Comparison of ENCODE assay signal across 8 cellular contexts in the genomic region with DNA sequence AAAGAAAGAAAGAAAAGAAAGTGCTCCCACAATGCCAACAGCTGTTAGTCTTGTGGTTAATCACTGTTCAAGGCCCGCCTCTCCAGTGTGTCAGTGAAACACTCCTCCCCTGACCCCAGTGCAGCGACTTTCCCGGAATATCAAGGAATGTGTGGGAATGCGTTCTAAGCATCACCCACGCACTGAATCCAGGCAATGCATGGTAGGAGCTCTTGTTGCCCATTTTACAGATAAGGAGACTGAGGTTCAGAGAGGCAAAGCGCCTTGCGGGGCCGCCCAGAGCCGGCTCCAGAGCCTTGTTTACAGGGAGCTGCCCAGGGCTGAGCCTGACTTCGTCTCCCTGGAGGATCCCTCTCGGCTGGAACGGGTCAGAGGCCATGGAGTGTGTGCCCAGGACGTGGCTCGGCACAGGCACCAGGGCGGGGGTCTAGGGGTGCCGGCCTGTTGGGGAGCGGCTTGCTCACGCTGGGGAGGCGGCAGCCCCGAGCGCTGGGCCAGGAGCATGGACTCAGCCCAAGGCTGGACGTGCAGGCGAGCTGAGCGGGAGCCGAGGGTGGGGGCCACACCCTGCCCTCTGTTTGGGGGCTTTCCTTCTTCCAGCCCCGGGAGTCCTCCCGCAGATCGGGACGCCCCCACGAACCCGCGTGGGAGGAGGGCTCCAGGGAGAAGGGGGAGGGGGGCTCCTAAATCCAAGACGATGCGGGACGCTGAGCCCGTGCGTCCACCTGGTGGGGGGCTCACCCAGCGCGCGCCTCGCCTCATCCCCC. TPM values are rescaled to one million over a fixed set of nuclear protein-coding genes. Genes with fewer than 3 reads are reported as not detected.
A peak's percentile ranks its signal among the peaks of the same experiment; 100 is the strongest.
DNase-seq lines count a peak whose midpoint lies in the region; ATAC-seq and TF ChIP-seq lines count a peak whose summit lies in the region.

No MANE protein-coding gene starts in this region.

- ATAC-seq in GM19452 (IDR thresholded peaks at IDR 0.05; ENCODE audit: unreplicated experiment): no peak

- H3K4me3 ChIP-seq in NB4 (ENCODE audit: low read depth, low read length): peak overlapping the region; percentile 55

- peaks cover 20% of the 10 kb centered on the region for H3K4me1 Mint-ChIP-seq in T-helper 2 cell treated with Interferon-gamma antibody and Interleukin-4, amounts not matched to agents 5 μg/mL and 100 μg/mL, for 36 hours (ENCODE audit: low read depth)
- H3K4me1 Mint-ChIP-seq in brain: peaks cover 29% of the 10 kb centered on the region
- peaks cover 59 to 66% of the 10 kb centered on the region in 2 donors for H3K4me1 Mint-ChIP-seq in immature natural killer cell

- peak; percentile 17 for DNase-seq in T-helper 2 cell treated with Interferon-gamma antibody and Interleukin-4, amounts not matched to agents 5 μg/mL and 100 μg/mL, for 36 hours (ENCODE audit: low spot score)
- no peak for DNase-seq in T-helper 2 cell
- DNase-seq in NB4 (ENCODE audit: low read depth): no peak
- no peak for DNase-seq in immature natural killer cell
- peak; percentile 46 for DNase-seq in stimulated activated CD8-positive, alpha-beta memory T cell treated with anti-CD3 and anti-CD28 coated beads, Interleukin-4, amount 100 ng/mL, for 48 hours
- DNase-seq in NOMO-1 treated with DMSO at 0.1 percent for 48 hours (lab: John Stamatoyannopoulos, UW; ENCODE audit: unreplicated experiment): no peak

- no peaks in the 10 kb centered on the region for H3K27me3 Mint-ChIP-seq in T-helper 2 cell treated with Interferon-gamma antibody and Interleukin-4, amounts not matched to agents 5 μg/mL and 100 μg/mL, for 36 hours (ENCODE audit: low read depth)
- H3K27me3 Mint-ChIP-seq in brain (peaks cover 2% of the 10 kb centered on the region), immature natural killer cell (ENCODE audit: low read depth in 3 of 3) (peaks cover 3 to 8% (median 4%) of the 10 kb centered on the region in 3 donors)

- peaks cover 53% of the 10 kb centered on the region for H3K36me3 Mint-ChIP-seq in T-helper 2 cell treated with Interferon-gamma antibody and Interleukin-4, amounts not matched to agents 5 μg/mL and 100 μg/mL, for 36 hours (ENCODE audit: low read depth)
- peaks cover 35% of the 10 kb centered on the region for H3K36me3 Mint-ChIP-seq in brain
- peaks cover 21 to 29% (median 24%) of the 10 kb centered on the region in 3 donors for H3K36me3 Mint-ChIP-seq in immature natural killer cell

- peaks cover 19% of the 10 kb centered on the region for H3K9me3 Mint-ChIP-seq in T-helper 2 cell treated with Interferon-gamma antibody and Interleukin-4, amounts not matched to agents 5 μg/mL and 100 μg/mL, for 36 hours
- peaks cover 0 to 21% (median 4%) of the 10 kb centered on the region in 5 experiments for H3K9me3 Mint-ChIP-seq in brain
- no peaks in the 10 kb centered on the region for H3K9me3 Mint-ChIP-seq in immature natural killer cell

- peak overlapping the region; percentile 90 for H3K4me3 Mint-ChIP-seq in T-helper 2 cell treated with Interferon-gamma antibody and Interleukin-4, amounts not matched to agents 5 μg/mL and 100 μg/mL, for 36 hours
- H3K4me3 Mint-ChIP-seq in brain (peak overlapping the region; percentile 84 to 95 (median 87)), immature natural killer cell (peak overlapping the region; percentile 83 to 89 (median 87))

- TF ChIP-seq POLR2A in NB4 (IDR thresholded peaks at IDR 0.05; ENCODE audit: extremely low read depth, insufficient read length): no peak

- H3K27ac Mint-ChIP-seq in T-helper 2 cell treated with Interferon-gamma antibody and Interleukin-4, amounts not matched to agents 5 μg/mL and 100 μg/mL, for 36 hours: peak overlapping the region; percentile 89
- H3K27ac Mint-ChIP-seq in brain (peak overlapping the region; percentile 80 to 94 (median 90)), immature natural killer cell (peak overlapping the region; percentile 57 to 90 (median 88))

- TF ChIP-seq CTCF in NB4 (IDR thresholded peaks at IDR 0.05; ENCODE audit: low read depth, low read length) (no peak), brain (conservative IDR thresholded peaks at IDR 0.05) (no peak)

RNA-seq across cellular contexts. Expression of gene ST6GALNAC6, which starts 0.8 kb away (rescaled TPM):
- polyA plus RNA-seq in brain (ENCODE audit: insufficient read depth, low read depth, low replicate concordance): 83.6 TPM
- 10 to 100 TPM; 84.0 to 97.8 (median 94.1) TPM for polyA plus RNA-seq in immature natural killer cell

RNA-seq across cellular contexts. Expression of gene ST6GALNAC4, which starts 18.2 kb away (rescaled TPM):
- polyA plus RNA-seq in brain (ENCODE audit: insufficient read depth, low read depth, low replicate concordance) (19.2 TPM), immature natural killer cell (10 to 100 TPM in 1 of 3 donors, 1 to 10 TPM in 2; 8.7 to 20.1 (median 9.1) TPM)

RNA-seq across cellular contexts. Expression of gene AK1, which starts 21.1 kb away (rescaled TPM):
- polyA plus RNA-seq in brain (ENCODE audit: insufficient read depth, low read depth, low replicate concordance) (245 TPM), immature natural killer cell (1 to 10 TPM in 1 of 3 donors, under 1 TPM in 1, not detected in 1; 0.12 to 1.0 TPM)

RNA-seq across cellular contexts. Expression of gene PIP5KL1, which starts 32.0 kb away (rescaled TPM):
- polyA plus RNA-seq in brain (ENCODE audit: insufficient read depth, low read depth, low replicate concordance) (2.4 TPM), immature natural killer cell (under 1 TPM in 2 of 3 donors, not detected in 1; 0.14 to 0.18 TPM)

RNA-seq across cellular contexts. Expression of gene DPM2, which starts 39.0 kb away (rescaled TPM):
- 144 TPM for polyA plus RNA-seq in brain (ENCODE audit: insufficient read depth, low read depth, low replicate concordance)
- 10 to 100 TPM; 48.0 to 79.7 (median 59.8) TPM for polyA plus RNA-seq in immature natural killer cell

Comparison
In these comparisons a context has a peak if more than half of its experiments do, and no peak if none do; other contexts are left out.
1. DNase-seq: peak in T-helper 2 cell treated with Interferon-gamma antibody and Interleukin-4, amounts not matched to agents 5 μg/mL and 100 μg/mL, for 36 hours (single experiment) and stimulated activated CD8-positive, alpha-beta memory T cell treated with anti-CD3 and anti-CD28 coated beads, Interleukin-4, amount 100 ng/mL, for 48 hours (single experiment); none in T-helper 2 cell (0 of 5), NB4 (single experiment), immature natural killer cell (0 of 3) and NOMO-1 treated with DMSO at 0.1 percent for 48 hours (single experiment).
2. RNA of gene AK1, which starts 21.1 kb away (polyA plus RNA-seq): 245 TPM in brain (single experiment); 0.12 to 1.0 TPM in immature natural killer cell; every median in the first group is over 100 times any median in the second.
3. Peak in every context shown above with its lines, with median percentiles within 50 percentile points of each other: H3K27ac Mint-ChIP-seq and H3K4me3 Mint-ChIP-seq.